17 cellular contexts compared by ENCODE assay signal in genomic region chr3:111485086-111485485, GRCh38. TPM values are rescaled to one million over a fixed set of nuclear protein-coding genes. Genes with fewer than 3 reads are reported as not detected.
DNase-seq lines count a peak whose midpoint lies in the region; ATAC-seq, FAIRE-seq and TF ChIP-seq lines count a peak whose summit lies in the region.
"Had no signal": no experiment of that assay in that cellular context is flagged by ENCODE, and none has a peak within 500 bp of the region (broad histone marks: within the 10 kb centered on the region; RNA-seq: fewer than 3 reads in every experiment).

No MANE protein-coding gene starts in this region.

- peak; percentile 1 for DNase-seq in AG10803 (ENCODE audit: low read depth)
- DNase-seq in DND-41, result no peak
- DNase-seq in astrocyte (ENCODE audit: low read depth), result no peak
- DNase-seq in stimulated activated CD4-positive, alpha-beta T cell treated with anti-CD3 and anti-CD28 coated beads, Interleukin-2, amount 100 ng/mL, for 48 hours, result no peak
- no peak for DNase-seq in H4 (ENCODE audit: low spot score)
- DNase-seq: DMS153, GF-D8, HCEC 1CT, MV-4-11, NCI-H187 treated with DMSO at 0.1 percent for 48 hours, NCI-H345, NCI-H526 treated with DMSO at 0.1 percent for 48 hours had no signal

- H3K9me3 Mint-ChIP-seq in astrocyte (ENCODE audit: unreplicated experiment), result peaks cover 14% of the 10 kb centered on the region

- no peak for FAIRE-seq in astrocyte (lab: Jason Lieb, UNC)
- FAIRE-seq: RCC 7860 had no signal

- no CpG with 5 or more reads among the region's 1 CpG for WGBS in mesodermal cell (ENCODE audit: insufficient coverage in 2 of 2), 2 experiments

- H3K36me3 ChIP-seq in DND-41 (ENCODE audit: insufficient read depth, low read length) (no peaks in the 10 kb centered on the region), astrocyte (ENCODE audit: insufficient read depth, low read length) (no peaks in the 10 kb centered on the region), mesodermal cell (ENCODE audit: control insufficient read depth, insufficient read depth, low read length) (no peaks in the 10 kb centered on the region)

- H3K27ac ChIP-seq in DND-41 (ENCODE audit: low read length) (no peak overlapping the region; the same call in 1 of the 2 replicates), astrocyte (ENCODE audit: low read depth, low read length) (no peak overlapping the region), mesodermal cell (ENCODE audit: low read depth, low read length, severe bottlenecking) (peak overlapping the region; percentile 43)

- H3K9me3 ChIP-seq in DND-41 (ENCODE audit: insufficient read depth, low read length, severe bottlenecking), result no peaks in the 10 kb centered on the region
- H3K9me3 ChIP-seq in astrocyte (ENCODE audit: insufficient read depth, low read depth, low read length), result no peaks in the 10 kb centered on the region
- H3K9me3 ChIP-seq in mesodermal cell (ENCODE audit: control insufficient read depth, low read length), result no peaks in the 10 kb centered on the region

- H3K4me2 ChIP-seq in DND-41 (ENCODE audit: insufficient read depth, low read length) (no peak overlapping the region), astrocyte (ENCODE audit: low read length) (no peak overlapping the region)

- H3K4me3 Mint-ChIP-seq in astrocyte (ENCODE audit: unreplicated experiment), result no peak overlapping the region
- H3K4me3 Mint-ChIP-seq: B cell had no signal

- H3K9ac ChIP-seq in DND-41 (ENCODE audit: low read depth, low read length) (no peak overlapping the region), astrocyte (ENCODE audit: low read length) (no peak overlapping the region)

- H3K4me1 ChIP-seq in DND-41 (ENCODE audit: insufficient read depth, low read length) (peaks cover 4% of the 10 kb centered on the region; the same call in 1 of the 2 replicates), astrocyte (ENCODE audit: insufficient read depth, low read length) (no peaks in the 10 kb centered on the region), mesodermal cell (ENCODE audit: control insufficient read depth, insufficient read depth, low read length, poor library complexity, severe bottlenecking) (no peaks in the 10 kb centered on the region)

- H3K4me3 ChIP-seq in AG10803 (ENCODE audit: low read length) (no peak overlapping the region), DND-41 (ENCODE audit: low read depth in 1 of 2, low read length in 2 of 2) (no peak overlapping the region), astrocyte (ENCODE audit: insufficient read depth, low read depth, low read length) (no peak overlapping the region), mesodermal cell (ENCODE audit: extremely low read depth, insufficient read depth, low read length, poor library complexity, severe bottlenecking) (no peak overlapping the region)

- TF ChIP-seq CTCF in AG10803 (conservative IDR thresholded peaks at IDR 0.05; ENCODE audit: low read length), result no peak
- TF ChIP-seq CTCF in DND-41 (IDR thresholded peaks at IDR 0.05; ENCODE audit: borderline replicate concordance, extremely low read depth, low read length, poor library complexity, severe bottlenecking), result no peak
- no peak for TF ChIP-seq CTCF in astrocyte (IDR thresholded peaks at IDR 0.05; ENCODE audit: insufficient read depth, low read depth, low read length)

- H3K27me3 Mint-ChIP-seq in astrocyte (ENCODE audit: low read depth, unreplicated experiment), result no peaks in the 10 kb centered on the region

- peak overlapping the region; percentile 83 for H3K27ac Mint-ChIP-seq in astrocyte (ENCODE audit: unreplicated experiment)
- H3K27ac Mint-ChIP-seq: B cell had no signal

- H4K20me1 ChIP-seq in DND-41 (ENCODE audit: insufficient read depth, low read length) (no peaks in the 10 kb centered on the region), astrocyte (ENCODE audit: insufficient read depth, low read length) (no peaks in the 10 kb centered on the region)

- H3K36me3 Mint-ChIP-seq in astrocyte (ENCODE audit: low read depth, unreplicated experiment), result no peaks in the 10 kb centered on the region

- ATAC-seq in DND-41 (ENCODE audit: insufficient read depth, low read depth) (0 out of 3 replicates have a peak, but pooled peaks have one; percentile 27), GM21786 (IDR thresholded peaks at IDR 0.05; ENCODE audit: unreplicated experiment) (no peak)
- ATAC-seq: Right ventricle myocardium inferior had no signal

- H3K79me2 ChIP-seq in DND-41 (ENCODE audit: insufficient read depth, low read length) (no peaks in the 10 kb centered on the region), astrocyte (ENCODE audit: insufficient read depth, low read length) (no peaks in the 10 kb centered on the region)

- H3K4me1 Mint-ChIP-seq in astrocyte (ENCODE audit: low read depth, unreplicated experiment), result peaks cover 8% of the 10 kb centered on the region
- H3K4me1 Mint-ChIP-seq: B cell had no signal

- H3K27me3 ChIP-seq in DND-41 (ENCODE audit: insufficient read depth, low read length, poor library complexity) (no peaks in the 10 kb centered on the region), astrocyte (ENCODE audit: insufficient read depth, low read length) (no peaks in the 10 kb centered on the region)

- H2AFZ ChIP-seq in DND-41 (ENCODE audit: low read depth, low read length), result peak overlapping the region; percentile 49; the same call in 1 of the 2 replicates
- H2AFZ ChIP-seq in astrocyte (ENCODE audit: low read depth, low read length), result no peak overlapping the region

RNA-seq across cellular contexts. Expression of gene CD96, which starts 56.9 kb away (rescaled TPM):
- 0.61 and 1.0 TPM in 2 replicates for total RNA-seq in astrocyte
- not detected for polyA plus RNA-seq in mesodermal cell (2013, experiment 1 of 2)
- polyA plus RNA-seq in mesodermal cell (2013, experiment 2 of 2), result 0.56 TPM
- 3.0 and 3.9 TPM in 2 replicates for total RNA-seq in H4 (2014; rRNA removed; shearing (Covaris generic))
